11 cellular contexts compared by ENCODE assay signal in genomic region chr7:157018997-157019591, GRCh38. TPM values are rescaled to one million over a fixed set of nuclear protein-coding genes. Genes with fewer than 3 reads are reported as not detected.
DNase-seq lines count a peak whose midpoint lies in the region; ATAC-seq and TF ChIP-seq lines count a peak whose summit lies in the region.
"Had no signal": no experiment of that assay in that cellular context is flagged by ENCODE, and none has a peak within 500 bp of the region (broad histone marks: within the 10 kb centered on the region; RNA-seq: fewer than 3 reads in every experiment).

No MANE protein-coding gene starts in this region.

- H3K9me3 ChIP-seq in HUES6 (ENCODE audit: control insufficient read depth, insufficient read depth, low read depth, low read length): no peaks in the 10 kb centered on the region
- H3K9me3 ChIP-seq: psoas muscle had no signal

- DNase-seq in GM06990 (ENCODE audit: extremely low read depth, insufficient read length): no peak
- peak; percentile 64 for DNase-seq in chondrocyte (ENCODE audit: low spot score)
- DNase-seq in nephron progenitor cell: no peak
- no peak for DNase-seq in NCI-H1048 (lab: John Stamatoyannopoulos, UW)
- DNase-seq in NCI-H2227 (lab: John Stamatoyannopoulos, UW; ENCODE audit: unreplicated experiment): no peak
- DNase-seq: effector CD8-positive, alpha-beta T cell; GDM1; NCI-H510A; psoas muscle had no signal

- ATAC-seq in GM21447 (IDR thresholded peaks at IDR 0.05; ENCODE audit: unreplicated experiment): no peak

- TF ChIP-seq CTCF in GM06990 (IDR thresholded peaks at IDR 0.05; ENCODE audit: insufficient read depth, low read length, poor library complexity, severe bottlenecking) (no peak), chondrocyte (IDR thresholded peaks at IDR 0.05) (no peak), nephron progenitor cell (IDR thresholded peaks at IDR 0.05) (no peak)

- H3K4me3 Mint-ChIP-seq in chondrocyte (ENCODE audit: unreplicated experiment) (no peak overlapping the region), nephron progenitor cell (peak overlapping the region; percentile 49)

- H3K27ac Mint-ChIP-seq in chondrocyte (ENCODE audit: unreplicated experiment) (no peak overlapping the region), nephron progenitor cell (no peak overlapping the region)

- H3K36me3 ChIP-seq in GM06990 (ENCODE audit: control insufficient read depth, insufficient read depth, low read length) (no peaks in the 10 kb centered on the region), HUES6 (ENCODE audit: control insufficient read depth, insufficient read depth, low read length) (no peaks in the 10 kb centered on the region)

- H3K36me3 Mint-ChIP-seq in chondrocyte (ENCODE audit: low read depth) (no peaks in the 10 kb centered on the region), nephron progenitor cell (ENCODE audit: low read depth) (no peaks in the 10 kb centered on the region)

- H3K4me3 ChIP-seq in GM06990 (replicated peaks; ENCODE audit: low read depth, low read length): peak overlapping the region; percentile 23; the same call in 1 of the 2 replicates
- peak overlapping the region; percentile 46 for H3K4me3 ChIP-seq in HUES6 (ENCODE audit: low read depth, low read length)
- H3K4me3 ChIP-seq: psoas muscle had no signal

- H3K27me3 ChIP-seq in GM06990 (replicated peaks; ENCODE audit: control insufficient read depth, insufficient read depth, low read length): peaks cover 3% of the 10 kb centered on the region
- peaks cover 100% of the 10 kb centered on the region for H3K27me3 ChIP-seq in HUES6 (ENCODE audit: control insufficient read depth, insufficient read depth, low read length)

- H3K4me1 ChIP-seq in HUES6 (ENCODE audit: control insufficient read depth, insufficient read depth, low read length): peaks cover 44% of the 10 kb centered on the region

- H3K27ac ChIP-seq in HUES6 (ENCODE audit: low read depth, low read length): no peak overlapping the region
- H3K27ac ChIP-seq: psoas muscle had no signal

- H3K27me3 Mint-ChIP-seq in chondrocyte (ENCODE audit: low read depth): peaks cover 71% of the 10 kb centered on the region
- peaks cover 97% of the 10 kb centered on the region for H3K27me3 Mint-ChIP-seq in nephron progenitor cell (ENCODE audit: low read depth, poor library complexity)

- H3K9ac ChIP-seq in HUES6 (ENCODE audit: low read length): no peak overlapping the region

- H3K9me3 Mint-ChIP-seq in chondrocyte (ENCODE audit: low read depth) (no peaks in the 10 kb centered on the region), nephron progenitor cell (no peaks in the 10 kb centered on the region)

- H3K4me1 Mint-ChIP-seq in chondrocyte (ENCODE audit: low read depth) (peaks cover 8% of the 10 kb centered on the region), nephron progenitor cell (no peaks in the 10 kb centered on the region)

RNA-seq across cellular contexts. Expression of gene MNX1, which starts 8.6 kb away (rescaled TPM):
- not detected in 3 replicates for total RNA-seq in chondrocyte
- total RNA-seq: psoas muscle had no signal
